In genomic region chr22:43342347-43343261, GRCh38 we compare ENCODE assay signal across 8 cellular contexts. TPM values are rescaled to one million over a fixed set of nuclear protein-coding genes. Genes with fewer than 3 reads are reported as not detected.
DNase-seq lines count a peak whose midpoint lies in the region; ATAC-seq and TF ChIP-seq lines count a peak whose summit lies in the region.
"Had no signal": no experiment of that assay in that cellular context is flagged by ENCODE, and none has a peak within 500 bp of the region (broad histone marks: within the 10 kb centered on the region; RNA-seq: fewer than 3 reads in every experiment).

No MANE protein-coding gene starts in this region.

- peak overlapping the region; percentile 73 for H3K4me3 Mint-ChIP-seq in GM23338

- peaks cover 4% of the 10 kb centered on the region; the same call in 2 of the 3 replicates for H3K9me3 Mint-ChIP-seq in GM23338

- H3K27ac ChIP-seq in GM23338 (ENCODE audit: low read depth) (no peak overlapping the region), Peyer's patch (peak overlapping the region in 2 of 4 donors; percentile 25 to 46), smooth muscle cell (ENCODE audit: low read depth) (no peak overlapping the region)

- H3K36me3 ChIP-seq in GM23338 (ENCODE audit: insufficient read depth) (no peaks in the 10 kb centered on the region), Peyer's patch (no peaks in the 10 kb centered on the region), iPS-15b (ENCODE audit: control insufficient read depth, insufficient read depth, low read length) (no peaks in the 10 kb centered on the region), smooth muscle cell (ENCODE audit: low read depth) (no peaks in the 10 kb centered on the region)

- no peaks in the 10 kb centered on the region for H3K9me2 ChIP-seq in GM23338 (ENCODE audit: insufficient read depth)

- H3F3A ChIP-seq in GM23338 (replicated peaks; ENCODE audit: low read depth) (no peaks in the 10 kb centered on the region), smooth muscle cell (ENCODE audit: low read depth) (no peaks in the 10 kb centered on the region)

- WGBS in smooth muscle cell (ENCODE audit: low lambda C conversion rate) = 5% methylated on average over 23 of the region's 99 CpGs

- no peaks in the 10 kb centered on the region; the same call in 2 of the 3 replicates for H3K36me3 Mint-ChIP-seq in GM23338 (ENCODE audit: low read depth)

- no peak for ATAC-seq in GM23338

- H3K27me3 Mint-ChIP-seq in GM23338 (ENCODE audit: insufficient read depth, low read depth, poor library complexity) = peaks cover 48% of the 10 kb centered on the region

- peaks cover 24% of the 10 kb centered on the region for H3K4me1 Mint-ChIP-seq in GM23338

- H3K4me1 ChIP-seq in GM23338 (ENCODE audit: insufficient read depth) = 0 out of 2 replicates have a peak, but pooled peaks cover 4% of the 10 kb centered on the region
- H3K4me1 ChIP-seq in Peyer's patch = peaks cover 0 to 11% (median 5%) of the 10 kb centered on the region in 4 donors
- no peaks in the 10 kb centered on the region for H3K4me1 ChIP-seq in iPS-15b (ENCODE audit: control insufficient read depth, insufficient read depth, low read length)
- H3K4me1 ChIP-seq in smooth muscle cell (ENCODE audit: low read depth) = peaks cover 12% of the 10 kb centered on the region

- peaks cover 49% of the 10 kb centered on the region for H3K27me3 ChIP-seq in GM23338 (ENCODE audit: insufficient read depth)
- peaks cover 0 to 14% of the 10 kb centered on the region in 2 donors for H3K27me3 ChIP-seq in Peyer's patch
- H3K27me3 ChIP-seq in iPS-15b (ENCODE audit: control insufficient read depth, insufficient read depth, low read length) = peaks cover 48% of the 10 kb centered on the region
- peaks cover 34% of the 10 kb centered on the region for H3K27me3 ChIP-seq in smooth muscle cell (ENCODE audit: low read depth)

- H3K79me2 ChIP-seq in GM23338 (replicated peaks; ENCODE audit: insufficient read depth) = no peaks in the 10 kb centered on the region
- H3K79me2 ChIP-seq in smooth muscle cell (ENCODE audit: low read depth) = no peaks in the 10 kb centered on the region

- DNase-seq in GM23338 (ENCODE audit: low spot score) = peak; percentile 47
- DNase-seq in Peyer's patch = no peak
- DNase-seq in smooth muscle cell (lab: John Stamatoyannopoulos, UW; ENCODE audit: unreplicated experiment) = no peak
- DNase-seq in AG20443 (ENCODE audit: low spot score) = no peak
- DNase-seq in NCI-H1694 treated with DMSO at 0.1 percent for 48 hours (lab: John Stamatoyannopoulos, UW) = no peak
- no peak for DNase-seq in NCI-H1436 treated with DMSO at 0.1 percent for 48 hours (lab: John Stamatoyannopoulos, UW)
- DNase-seq: GOT3 had no signal

- peak overlapping the region; percentile 67 for H3K4me3 ChIP-seq in GM23338
- H3K4me3 ChIP-seq in Peyer's patch = peak overlapping the region; percentile 17 to 58 (median 46)
- peak overlapping the region; percentile 53 for H3K4me3 ChIP-seq in iPS-15b (ENCODE audit: low read depth, low read length)
- peak overlapping the region; percentile 46 for H3K4me3 ChIP-seq in smooth muscle cell

- H4K20me1 ChIP-seq in GM23338 (replicated peaks; ENCODE audit: insufficient read depth) = no peaks in the 10 kb centered on the region
- H4K20me1 ChIP-seq in smooth muscle cell (ENCODE audit: low read depth) = no peaks in the 10 kb centered on the region

- no peak overlapping the region for H3K9ac ChIP-seq in iPS-15b (ENCODE audit: low read depth, low read length)
- H3K9ac ChIP-seq in smooth muscle cell (ENCODE audit: low read depth) = no peak overlapping the region

- H3K9me3 ChIP-seq in Peyer's patch = peaks cover 0 to 8% (median 0%) of the 10 kb centered on the region in 4 donors
- H3K9me3 ChIP-seq in iPS-15b (ENCODE audit: control insufficient read depth, insufficient read depth, low read length) = no peaks in the 10 kb centered on the region
- H3K9me3 ChIP-seq in smooth muscle cell (replicated peaks; ENCODE audit: low read depth) = no peaks in the 10 kb centered on the region

- no peak overlapping the region for H3K27ac Mint-ChIP-seq in GM23338

- no peak for TF ChIP-seq POLR2A in Peyer's patch (IDR thresholded peaks at IDR 0.05)

- H3K4me2 ChIP-seq in GM23338 = peak overlapping the region; percentile 82
- peak overlapping the region; percentile 83 for H3K4me2 ChIP-seq in smooth muscle cell

- TF ChIP-seq CTCF in GM23338 (conservative IDR thresholded peaks at IDR 0.05; ENCODE audit: low read depth in 2 of 2) (no peak), Peyer's patch (IDR thresholded peaks at IDR 0.05) (no peak), smooth muscle cell (IDR thresholded peaks at IDR 0.05; ENCODE audit: borderline replicate concordance, insufficient read depth, poor library complexity, severe bottlenecking) (no peak)

- H2AFZ ChIP-seq in GM23338 (0 out of 2 replicates have a peak overlapping the region, but pooled peaks have one; percentile 84), smooth muscle cell (ENCODE audit: low read depth) (peak overlapping the region; percentile 54)

TF ChIP-seq in GM23338, 12 proteins besides CTCF, POLR2A, EP300 and RAD21:
- TF ChIP-seq ZNF462 (CRISPR knock-in tag; IDR thresholded peaks at IDR 0.05) (no peak), EZH2 (IDR thresholded peaks at IDR 0.05; ENCODE audit: low read depth, unreplicated experiment) (peak; percentile 82), ETS1 (IDR thresholded peaks at IDR 0.05) (no peak)
TF ChIP-seq in GM23338: peak in this region for 1.

RNA-seq across cellular contexts. Expression of gene SCUBE1, which starts 0.6 kb away (rescaled TPM):
- total RNA-seq in GM23338 (2014; rRNA removed; shearing (Covaris generic)) = 2.0 and 3.2 TPM in 2 replicates
- polyA plus RNA-seq in GM23338 (2016; fragmentation: Nextera tagmentation; extraction: Ambion mirVana) = 0.52 and 0.81 TPM in 2 replicates
- 10 to 100 TPM in 2 of 4 donors, 1 to 10 TPM in 2; 1.6 to 47.9 (median 7.9) TPM for total RNA-seq in Peyer's patch
- total RNA-seq in smooth muscle cell = 5.1 and 13.4 TPM in 2 replicates
- polyA plus RNA-seq in smooth muscle cell = 7.2 and 16.3 TPM in 2 replicates
